20 cellular contexts compared by ENCODE assay signal in the genomic region with DNA sequence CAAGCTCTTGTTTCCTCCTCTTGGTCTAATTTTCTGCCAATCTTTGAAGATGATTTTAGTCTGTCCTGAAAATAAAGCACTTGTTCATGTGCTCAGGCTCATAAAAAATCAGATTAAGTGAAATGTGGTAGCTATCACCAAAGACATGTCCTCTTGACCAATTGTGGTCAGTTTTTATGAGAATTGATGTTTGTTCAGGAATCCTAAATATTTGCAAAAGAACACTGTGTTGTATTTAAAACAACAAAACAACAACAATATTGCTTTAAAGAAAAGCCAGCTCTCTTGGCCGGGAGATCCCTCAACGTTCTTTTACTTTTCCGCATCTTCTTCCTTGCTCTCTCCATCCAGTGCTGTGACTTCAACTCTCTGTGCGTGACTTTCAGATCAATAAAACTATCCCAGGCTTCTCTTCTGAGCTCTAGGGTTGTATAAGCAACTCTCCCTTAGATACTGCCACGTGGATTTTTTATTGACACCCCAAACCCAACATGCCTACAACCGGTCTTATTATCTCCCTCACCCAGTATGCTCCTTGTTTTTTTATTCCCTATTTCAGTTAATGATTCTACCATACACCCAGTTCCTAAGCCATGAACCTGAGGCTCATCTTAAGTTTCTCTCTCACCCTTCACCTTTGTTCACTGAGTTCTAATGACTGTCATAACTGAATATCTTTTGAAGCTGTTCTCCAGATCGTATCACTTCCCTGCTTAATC.
"Had no signal": no experiment of that assay in that cellular context is flagged by ENCODE, and none has a peak within 500 bp of the region (broad histone marks: within the 10 kb centered on the region; RNA-seq: fewer than 3 reads in every experiment).

No MANE protein-coding gene starts in this region.

- H3K4me2 ChIP-seq: neural progenitor cell had no signal

- H3K36me3 ChIP-seq: neural progenitor cell, upper lobe of left lung had no signal

- H3K4me1 ChIP-seq: neural progenitor cell, spleen, testis had no signal

- H2AFZ ChIP-seq: neural progenitor cell had no signal

- H3K27me3 ChIP-seq: esophagus squamous epithelium, neural progenitor cell, right atrium auricular region, spleen, testis, tibial artery, upper lobe of left lung had no signal

- H3K9ac ChIP-seq: neural progenitor cell had no signal

- H3K27ac ChIP-seq: coronary artery, esophagus squamous epithelium, neural progenitor cell, right atrium auricular region, spleen, testis, tibial artery, upper lobe of left lung had no signal

- H3K9me3 Mint-ChIP-seq: mesothelial cell of epicardium; nephron; neural progenitor cell; stimulated activated memory B cell treated with anti-CD40 and anti-IgM and Interleukin-4, amounts not matched to agents 10 μg/mL and 1 μg/mL and 100 μg/mL, for 72 hours had no signal

- H3K36me3 Mint-ChIP-seq: mesothelial cell of epicardium; neural progenitor cell; stimulated activated memory B cell treated with anti-CD40 and anti-IgM and Interleukin-4, amounts not matched to agents 10 μg/mL and 1 μg/mL and 100 μg/mL, for 72 hours had no signal

- H3K9me3 ChIP-seq: esophagus squamous epithelium, right atrium auricular region, spleen, testis, tibial artery, upper lobe of left lung had no signal

- H3K27me3 Mint-ChIP-seq: naive thymus-derived CD4-positive, alpha-beta T cell; stimulated activated memory B cell treated with anti-CD40 and anti-IgM and Interleukin-4, amounts not matched to agents 10 μg/mL and 1 μg/mL and 100 μg/mL, for 72 hours had no signal

- H3K4me3 Mint-ChIP-seq: mesothelial cell of epicardium; naive thymus-derived CD4-positive, alpha-beta T cell; nephron; neural progenitor cell; stimulated activated memory B cell treated with anti-CD40 and anti-IgM and Interleukin-4, amounts not matched to agents 10 μg/mL and 1 μg/mL and 100 μg/mL, for 72 hours had no signal

- H3K4me1 Mint-ChIP-seq: mesothelial cell of epicardium had no signal

- DNase-seq: dermis blood vessel endothelial cell; effector memory CD4-positive, alpha-beta T cell; erythroblast; esophagus squamous epithelium; mesenchymal stem cell; naive thymus-derived CD4-positive, alpha-beta T cell; posterior cingulate gyrus; spleen; stimulated activated CD4-positive, alpha-beta T cell treated with anti-CD3 and anti-CD28 coated beads, Interleukin-4, amount 100 ng/mL, for 4 hours; stimulated activated naive CD8-positive, alpha-beta T cell treated with anti-CD3 and anti-CD28 coated beads, Interleukin-15, Interleukin-2, amounts not matched to agents 100 U/mL and 50 U/mL, for 24 hours; substantia nigra; testis; tibial artery; upper lobe of left lung had no signal

- H3K4me3 ChIP-seq: coronary artery, esophagus squamous epithelium, neural progenitor cell, right atrium auricular region, spleen, testis, tibial artery, upper lobe of left lung had no signal

- H3K27ac Mint-ChIP-seq: mesothelial cell of epicardium; naive thymus-derived CD4-positive, alpha-beta T cell; nephron; neural progenitor cell; stimulated activated memory B cell treated with anti-CD40 and anti-IgM and Interleukin-4, amounts not matched to agents 10 μg/mL and 1 μg/mL and 100 μg/mL, for 72 hours had no signal
